ENCODE assay signal across 24 cellular contexts in the genomic region with DNA sequence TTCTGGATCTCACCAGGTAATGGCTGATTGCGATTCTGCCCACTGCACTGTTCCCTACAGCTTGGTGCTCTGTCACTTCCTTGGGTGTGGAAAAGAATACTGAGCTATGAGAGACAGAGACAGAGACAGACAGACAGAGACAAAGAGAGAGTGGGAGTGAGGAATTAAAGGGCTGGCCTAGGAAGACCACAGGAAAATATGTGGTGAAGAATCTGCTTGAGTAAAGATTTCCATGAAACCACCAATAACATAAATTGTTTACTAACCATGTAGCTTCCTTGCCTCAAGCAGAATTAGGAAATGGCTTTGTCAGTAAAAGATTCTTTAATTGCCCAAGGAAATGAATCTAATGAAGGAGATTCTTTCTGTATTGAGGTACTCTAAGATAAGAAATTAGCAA. TPM values are rescaled to one million over a fixed set of nuclear protein-coding genes. Genes with fewer than 3 reads are reported as not detected.
DNase-seq lines count a peak whose midpoint lies in the region; ATAC-seq and TF ChIP-seq lines count a peak whose summit lies in the region.
"Had no signal": no experiment of that assay in that cellular context is flagged by ENCODE, and none has a peak within 500 bp of the region (broad histone marks: within the 10 kb centered on the region; RNA-seq: fewer than 3 reads in every experiment).

No MANE protein-coding gene starts in this region.

- no peak overlapping the region for H3K4me3 ChIP-seq in breast epithelium
- H3K4me3 ChIP-seq: gastrocnemius medialis, transverse colon had no signal

- H3K4me1 Mint-ChIP-seq in HFFc6 (ENCODE audit: low read depth), result peaks cover 35% of the 10 kb centered on the region
- H3K4me1 Mint-ChIP-seq: neural crest cell had no signal

- ATAC-seq in GM19455 (IDR thresholded peaks at IDR 0.05; ENCODE audit: unreplicated experiment), result no peak
- ATAC-seq: effector memory CD8-positive, alpha-beta T cell; gastrocnemius medialis; left cardiac atrium had no signal

- DNase-seq in AG09319 (ENCODE audit: extremely low read depth, low read depth) (peak; percentile 37), HFFc6 (peak; percentile 33), breast epithelium (ENCODE audit: low spot score in 2 of 2) (no peak), foreskin melanocyte (peak; percentile 76), NCI-H510A treated with DMSO at 0.1 percent for 48 hours (lab: John Stamatoyannopoulos, UW) (no peak), NCI-H1092 treated with DMSO at 0.1 percent for 48 hours (lab: John Stamatoyannopoulos, UW) (no peak)
- DNase-seq in activated CD4-positive, alpha-beta T cell treated with anti-CD3 and anti-CD28 coated beads, Interleukin-2, amount 50 U/mL, for 1 hour, result no peak
- DNase-seq: ACHN; activated CD4-positive, alpha-beta T cell treated with anti-CD3 and anti-CD28 coated beads, Interleukin-2, amount 50 U/mL, for 4 hours; activated naive CD8-positive, alpha-beta T cell treated with anti-CD3 and anti-CD28 coated beads, Interleukin-2, amount 10 ng/mL, durations not matched to agents 7 days and 5 days; cerebellar nuclear complex; COR-L47; effector memory CD8-positive, alpha-beta T cell; gastrocnemius medialis; left cardiac atrium; midbrain; NCI-H1105; NCI-H526; stimulated activated CD4-positive, alpha-beta T cell treated with anti-CD3 and anti-CD28 coated beads, Interleukin-15, amount 100 ng/mL, for 24 hours; stimulated activated naive CD4-positive, alpha-beta T cell; transverse colon had no signal

- no peak for TF ChIP-seq POLR2A in breast epithelium (IDR thresholded peaks at IDR 0.05)

- peak overlapping the region; percentile 57 for H3K27ac Mint-ChIP-seq in HFFc6
- H3K27ac Mint-ChIP-seq: activated naive CD8-positive, alpha-beta T cell treated with anti-CD3 and anti-CD28 coated beads, Interleukin-2, amount 10 ng/mL, durations not matched to agents 7 days and 5 days; effector memory CD8-positive, alpha-beta T cell had no signal

- no peaks in the 10 kb centered on the region for H3K27me3 ChIP-seq in breast epithelium
- H3K27me3 ChIP-seq: gastrocnemius medialis, transverse colon had no signal

- H3K4me3 Mint-ChIP-seq in HFFc6, result no peak overlapping the region; the same call in 1 of the 2 replicates
- H3K4me3 Mint-ChIP-seq: activated naive CD8-positive, alpha-beta T cell treated with anti-CD3 and anti-CD28 coated beads, Interleukin-2, amount 10 ng/mL, durations not matched to agents 7 days and 5 days; effector memory CD8-positive, alpha-beta T cell; neural crest cell had no signal

- H3K4me1 ChIP-seq in breast epithelium, result peaks cover 0 to 11% of the 10 kb centered on the region in 2 donors
- H3K4me1 ChIP-seq: gastrocnemius medialis had no signal

- no peaks in the 10 kb centered on the region for H3K36me3 ChIP-seq in breast epithelium

- peaks cover 80% of the 10 kb centered on the region for H3K36me3 Mint-ChIP-seq in HFFc6 (ENCODE audit: low read depth)

- no peaks in the 10 kb centered on the region for H3K9me3 Mint-ChIP-seq in HFFc6
- H3K9me3 Mint-ChIP-seq: effector memory CD8-positive, alpha-beta T cell had no signal

- peak overlapping the region; percentile 77 to 80 for H3K27ac ChIP-seq in breast epithelium
- H3K27ac ChIP-seq: gastrocnemius medialis, KMS-11 had no signal

- H3K9me3 ChIP-seq in breast epithelium, result no peaks in the 10 kb centered on the region
- H3K9me3 ChIP-seq: gastrocnemius medialis, transverse colon had no signal

- no peaks in the 10 kb centered on the region; the same call in none of the 2 replicates for H3K27me3 Mint-ChIP-seq in HFFc6 (ENCODE audit: insufficient read depth)
- H3K27me3 Mint-ChIP-seq: activated naive CD8-positive, alpha-beta T cell treated with anti-CD3 and anti-CD28 coated beads, Interleukin-2, amount 10 ng/mL, durations not matched to agents 7 days and 5 days; effector memory CD8-positive, alpha-beta T cell had no signal

- intact Hi-C loops in breast epithelium (cut with DNase I; ENCODE audit: low total_unique reads), result no loop called here

- TF ChIP-seq CTCF in AG09319 (IDR thresholded peaks at IDR 0.05; ENCODE audit: low read depth, low read length), result no peak
- no peak for TF ChIP-seq CTCF in HFFc6 (IDR thresholded peaks at IDR 0.05)
- TF ChIP-seq CTCF in breast epithelium (IDR thresholded peaks at IDR 0.05), result no peak

RNA-seq across cellular contexts. Expression of a gene that starts 54.4 kb away (rescaled TPM):
- total RNA-seq in HFFc6 (2021; fragmentation: NEBNext Ultra II Directional; extraction: Animal tissue kit (Norgen Biotek cat#: 25700)), result 100 to 1,000 TPM; 147 to 188 (median 183) TPM
- total RNA-seq in breast epithelium, result 10 to 100 TPM; 43.5 to 86.8 (median 86.2) TPM

Comparison
In these comparisons a context has a peak if more than half of its experiments do, and no peak if none do; other contexts are left out.
1. DNase-seq: peak in AG09319 (single experiment), HFFc6 (single experiment) and foreskin melanocyte (single experiment); none in breast epithelium (0 of 2), NCI-H510A treated with DMSO at 0.1 percent for 48 hours (single experiment), NCI-H1092 treated with DMSO at 0.1 percent for 48 hours (single experiment) and activated CD4-positive, alpha-beta T cell treated with anti-CD3 and anti-CD28 coated beads, Interleukin-2, amount 50 U/mL, for 1 hour (single experiment).